Comparison of ENCODE assay signal across 1 cellular context in the genomic region with DNA sequence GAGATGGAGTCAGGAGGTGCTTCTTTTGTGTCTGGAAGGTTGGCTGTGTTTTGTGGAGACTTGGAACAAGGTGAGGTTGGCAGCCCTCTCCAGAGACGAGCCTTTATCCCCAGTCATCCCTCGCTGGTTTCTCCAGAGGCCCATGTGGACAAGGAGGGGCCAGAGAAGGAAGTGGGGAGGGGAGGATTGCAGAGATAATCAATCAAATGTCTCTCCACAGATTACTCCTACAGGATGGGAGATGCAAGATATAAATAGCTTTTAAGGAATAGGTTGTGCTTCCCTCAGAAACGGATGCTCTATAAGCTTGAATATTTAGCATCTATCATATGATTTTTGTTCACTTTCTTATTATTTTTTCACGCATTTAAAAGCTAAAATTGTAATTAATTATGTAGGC.
TF ChIP-seq lines count a peak whose summit lies in the region.

No MANE protein-coding gene starts in this region.

TF ChIP-seq in GM23338, 12 proteins besides CTCF, POLR2A, EP300 and RAD21 (continued from another document):
- TF ChIP-seq ZNF462 (CRISPR knock-in tag; IDR thresholded peaks at IDR 0.05) (no peak), CREB1 (CRISPR knock-in tag; IDR thresholded peaks at IDR 0.05; ENCODE audit: low read depth) (no peak), NANOG (IDR thresholded peaks at IDR 0.05; ENCODE audit: borderline replicate concordance) (no peak), STAT1 (IDR thresholded peaks at IDR 0.05; ENCODE audit: unreplicated experiment) (no peak), EZH2phosphoT487 (IDR thresholded peaks at IDR 0.05; ENCODE audit: unreplicated experiment) (no peak), JUNB (IDR thresholded peaks at IDR 0.05; ENCODE audit: unreplicated experiment) (no peak)
- TF ChIP-seq, protein P1, sequence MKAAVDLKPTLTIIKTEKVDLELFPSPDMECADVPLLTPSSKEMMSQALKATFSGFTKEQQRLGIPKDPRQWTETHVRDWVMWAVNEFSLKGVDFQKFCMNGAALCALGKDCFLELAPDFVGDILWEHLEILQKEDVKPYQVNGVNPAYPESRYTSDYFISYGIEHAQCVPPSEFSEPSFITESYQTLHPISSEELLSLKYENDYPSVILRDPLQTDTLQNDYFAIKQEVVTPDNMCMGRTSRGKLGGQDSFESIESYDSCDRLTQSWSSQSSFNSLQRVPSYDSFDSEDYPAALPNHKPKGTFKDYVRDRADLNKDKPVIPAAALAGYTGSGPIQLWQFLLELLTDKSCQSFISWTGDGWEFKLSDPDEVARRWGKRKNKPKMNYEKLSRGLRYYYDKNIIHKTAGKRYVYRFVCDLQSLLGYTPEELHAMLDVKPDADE (IDR thresholded peaks at IDR 0.05), result no peak
